In the genomic region with DNA sequence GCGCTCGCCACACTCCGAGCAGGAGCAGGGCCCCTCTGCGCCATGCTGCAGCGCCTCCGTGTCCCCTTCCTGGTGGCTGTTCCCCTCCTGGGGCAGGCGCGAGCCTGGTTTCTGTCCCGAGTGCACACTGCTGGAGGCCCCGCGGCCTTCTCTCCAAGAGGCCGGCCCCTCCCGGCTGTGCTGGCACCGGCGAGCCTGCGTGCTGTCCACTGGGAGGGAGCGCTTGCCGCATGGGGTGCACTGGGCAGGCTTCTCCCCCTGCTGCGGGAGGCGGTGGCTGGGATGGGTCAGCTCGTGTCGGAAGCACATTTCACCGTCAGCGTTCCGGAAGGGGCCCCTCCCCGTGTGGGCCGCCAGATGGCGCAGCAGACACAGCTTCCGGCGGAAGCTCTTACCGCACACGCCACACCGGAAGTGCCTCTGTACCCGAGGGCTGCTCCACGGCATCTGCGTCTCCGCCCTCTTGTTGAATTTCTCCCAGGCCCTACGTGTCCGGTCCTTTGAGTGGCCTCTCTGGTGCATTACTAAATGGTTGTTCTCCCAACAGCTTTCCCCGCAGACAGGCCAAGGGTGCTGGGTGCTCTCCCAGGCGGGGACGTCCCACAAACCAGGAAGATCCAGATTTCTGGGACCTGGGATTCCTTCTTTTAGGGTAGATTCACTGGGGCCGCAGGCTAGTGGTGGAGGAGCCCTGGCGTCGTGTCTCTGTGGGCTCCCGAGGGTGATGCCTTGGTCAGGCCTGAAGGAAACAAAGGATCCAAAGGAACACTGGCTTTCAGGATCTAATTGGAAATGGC, we compare ENCODE assay signal across 1 cellular context.
TF ChIP-seq lines count a peak whose summit lies in the region.

No MANE protein-coding gene starts in this region.

TF ChIP-seq in HepG2, 621 proteins besides CTCF, POLR2A, EP300 and RAD21:
- TF ChIP-seq SMARCC2 (IDR thresholded peaks at IDR 0.05) (no peak), ZNF639 (CRISPR knock-in tag; conservative IDR thresholded peaks at IDR 0.05) (no peak), ZNF687 (CRISPR knock-in tag; IDR thresholded peaks at IDR 0.05) (peak; percentile 38), ZFX (CRISPR knock-in tag; IDR thresholded peaks at IDR 0.05; ENCODE audit: low read depth) (no peak), GABPB1 (CRISPR knock-in tag; IDR thresholded peaks at IDR 0.05) (peak; percentile 52; the same call in 1 of the 2 replicates), GABPA (IDR thresholded peaks at IDR 0.05; ENCODE audit: low read depth, low read length) (peak; percentile 53), GABPA (CRISPR knock-in tag; IDR thresholded peaks at IDR 0.05; ENCODE audit: low read depth) (no peak), POGZ (CRISPR knock-in tag; IDR thresholded peaks at IDR 0.05) (peak; percentile 49; the same call in 1 of the 2 replicates), ZBTB38 (CRISPR knock-in tag; IDR thresholded peaks at IDR 0.05) (peak; percentile 91), STAG1 (CRISPR knock-in tag; IDR thresholded peaks at IDR 0.05) (peak; percentile 42)
- TF ChIP-seq, protein P1, sequence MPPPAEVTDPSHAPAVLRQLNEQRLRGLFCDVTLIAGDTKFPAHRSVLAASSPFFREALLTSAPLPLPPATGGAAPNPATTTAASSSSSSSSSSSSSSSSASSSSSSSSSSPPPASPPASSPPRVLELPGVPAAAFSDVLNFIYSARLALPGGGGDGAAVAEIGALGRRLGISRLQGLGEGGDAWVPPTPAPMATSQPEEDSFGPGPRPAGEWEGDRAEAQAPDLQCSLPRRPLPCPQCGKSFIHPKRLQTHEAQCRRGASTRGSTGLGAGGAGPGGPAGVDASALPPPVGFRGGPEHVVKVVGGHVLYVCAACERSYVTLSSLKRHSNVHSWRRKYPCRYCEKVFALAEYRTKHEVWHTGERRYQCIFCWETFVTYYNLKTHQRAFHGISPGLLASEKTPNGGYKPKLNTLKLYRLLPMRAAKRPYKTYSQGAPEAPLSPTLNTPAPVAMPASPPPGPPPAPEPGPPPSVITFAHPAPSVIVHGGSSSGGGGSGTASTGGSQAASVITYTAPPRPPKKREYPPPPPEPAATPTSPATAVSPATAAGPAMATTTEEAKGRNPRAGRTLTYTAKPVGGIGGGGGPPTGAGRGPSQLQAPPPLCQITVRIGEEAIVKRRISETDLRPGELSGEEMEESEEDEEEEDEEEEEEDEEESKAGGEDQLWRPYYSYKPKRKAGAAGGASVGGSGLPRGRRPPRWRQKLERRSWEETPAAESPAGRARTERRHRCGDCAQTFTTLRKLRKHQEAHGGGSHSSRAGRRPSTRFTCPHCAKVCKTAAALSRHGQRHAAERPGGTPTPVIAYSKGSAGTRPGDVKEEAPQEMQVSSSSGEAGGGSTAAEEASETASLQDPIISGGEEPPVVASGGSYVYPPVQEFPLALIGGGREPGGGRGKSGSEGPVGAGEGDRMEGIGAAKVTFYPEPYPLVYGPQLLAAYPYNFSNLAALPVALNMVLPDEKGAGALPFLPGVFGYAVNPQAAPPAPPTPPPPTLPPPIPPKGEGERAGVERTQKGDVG (CRISPR knock-in tag; IDR thresholded peaks at IDR 0.05; ENCODE audit: borderline replicate concordance) = 0 out of 2 replicates have a peak, but pooled peaks have one; percentile 48
- TF ChIP-seq, protein P2, sequence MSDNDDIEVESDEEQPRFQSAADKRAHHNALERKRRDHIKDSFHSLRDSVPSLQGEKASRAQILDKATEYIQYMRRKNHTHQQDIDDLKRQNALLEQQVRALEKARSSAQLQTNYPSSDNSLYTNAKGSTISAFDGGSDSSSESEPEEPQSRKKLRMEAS (IDR thresholded peaks at IDR 0.05) = peak; percentile 20; the same call in 1 of the 2 replicates
- TF ChIP-seq, protein P3, sequence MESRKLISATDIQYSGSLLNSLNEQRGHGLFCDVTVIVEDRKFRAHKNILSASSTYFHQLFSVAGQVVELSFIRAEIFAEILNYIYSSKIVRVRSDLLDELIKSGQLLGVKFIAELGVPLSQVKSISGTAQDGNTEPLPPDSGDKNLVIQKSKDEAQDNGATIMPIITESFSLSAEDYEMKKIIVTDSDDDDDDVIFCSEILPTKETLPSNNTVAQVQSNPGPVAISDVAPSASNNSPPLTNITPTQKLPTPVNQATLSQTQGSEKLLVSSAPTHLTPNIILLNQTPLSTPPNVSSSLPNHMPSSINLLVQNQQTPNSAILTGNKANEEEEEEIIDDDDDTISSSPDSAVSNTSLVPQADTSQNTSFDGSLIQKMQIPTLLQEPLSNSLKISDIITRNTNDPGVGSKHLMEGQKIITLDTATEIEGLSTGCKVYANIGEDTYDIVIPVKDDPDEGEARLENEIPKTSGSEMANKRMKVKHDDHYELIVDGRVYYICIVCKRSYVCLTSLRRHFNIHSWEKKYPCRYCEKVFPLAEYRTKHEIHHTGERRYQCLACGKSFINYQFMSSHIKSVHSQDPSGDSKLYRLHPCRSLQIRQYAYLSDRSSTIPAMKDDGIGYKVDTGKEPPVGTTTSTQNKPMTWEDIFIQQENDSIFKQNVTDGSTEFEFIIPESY (CRISPR knock-in tag; IDR thresholded peaks at IDR 0.05) = peak; percentile 99
